3 cellular contexts compared by ENCODE assay signal in genomic region chr5:141184117-141184855, GRCh38. TPM values are rescaled to one million over a fixed set of nuclear protein-coding genes. Genes with fewer than 3 reads are reported as not detected.
"Had no signal": no experiment of that assay in that cellular context is flagged by ENCODE, and none has a peak within 500 bp of the region (broad histone marks: within the 10 kb centered on the region; RNA-seq: fewer than 3 reads in every experiment).

No MANE protein-coding gene starts in this region.

RNA-seq across cellular contexts. Expression of gene PCDHB16, which starts 2.1 kb away (rescaled TPM):
- total RNA-seq: OCI-LY7, PC-9 had no signal

RNA-seq across cellular contexts. Expression of gene PCDHB9, which starts 2.7 kb away (rescaled TPM):
- total RNA-seq: PC-9 had no signal

RNA-seq across cellular contexts. Expression of gene PCDHB8, which starts 6.7 kb away (rescaled TPM):
- total RNA-seq: MCF 10A, OCI-LY7, PC-9 had no signal

RNA-seq across cellular contexts. Expression of gene PCDHB10, which starts 7.9 kb away (rescaled TPM):
- total RNA-seq: OCI-LY7, PC-9 had no signal

RNA-seq across cellular contexts. Expression of gene PCDHB7, which starts 11.8 kb away (rescaled TPM):
- total RNA-seq: OCI-LY7, PC-9 had no signal
